In genomic region chr15:44426975-44427755, GRCh38 we compare ENCODE assay signal across 1 cellular context.
TF ChIP-seq lines count a peak whose summit lies in the region.

Gene CTDSPL2 (plus strand): TSS chr15:44427629. CDS start chr15:44459015, 31,386 bp downstream.

TF ChIP-seq in WTC11, 78 proteins besides CTCF, POLR2A, EP300 and RAD21 (continued from another document):
- TF ChIP-seq USF2 (CRISPR knock-in tag; IDR thresholded peaks at IDR 0.05) (no peak), ZNF423 (CRISPR knock-in tag; IDR thresholded peaks at IDR 0.05) (no peak), GRHL2 (CRISPR knock-in tag; IDR thresholded peaks at IDR 0.05; ENCODE audit: insufficient replicate concordance, severe bottlenecking) (no peak), E2F1 (CRISPR knock-in tag; IDR thresholded peaks at IDR 0.05) (no peak), ZNF416 (CRISPR knock-in tag; IDR thresholded peaks at IDR 0.05) (no peak), ZNF671 (CRISPR knock-in tag; IDR thresholded peaks at IDR 0.05) (no peak), RELA (CRISPR knock-in tag; IDR thresholded peaks at IDR 0.05; ENCODE audit: borderline replicate concordance) (no peak), CBFB (CRISPR knock-in tag; IDR thresholded peaks at IDR 0.05; ENCODE audit: low read depth) (no peak), NR3C1 (CRISPR knock-in tag; conservative IDR thresholded peaks at IDR 0.05; ENCODE audit: low read depth) (no peak), JAZF1 (CRISPR knock-in tag; IDR thresholded peaks at IDR 0.05) (no peak), SOX15 (CRISPR knock-in tag; IDR thresholded peaks at IDR 0.05) (no peak), ZMAT4 (CRISPR knock-in tag; IDR thresholded peaks at IDR 0.05) (no peak), USF1 (CRISPR knock-in tag; IDR thresholded peaks at IDR 0.05) (peak; percentile 31; the same call in 1 of the 2 replicates), ATF6 (CRISPR knock-in tag; IDR thresholded peaks at IDR 0.05) (no peak), ZNF263 (CRISPR knock-in tag; IDR thresholded peaks at IDR 0.05; ENCODE audit: low read depth) (no peak), MYBL2 (CRISPR knock-in tag; IDR thresholded peaks at IDR 0.05) (peak; percentile 77), NFATC4 (CRISPR knock-in tag; IDR thresholded peaks at IDR 0.05) (no peak), HMGA2 (CRISPR knock-in tag; IDR thresholded peaks at IDR 0.05) (no peak), FOXJ3 (CRISPR knock-in tag; IDR thresholded peaks at IDR 0.05; ENCODE audit: borderline replicate concordance) (no peak), TEAD4 (CRISPR knock-in tag; IDR thresholded peaks at IDR 0.05) (0 out of 2 replicates have a peak, but pooled peaks have one; percentile 16), NR1H2 (CRISPR knock-in tag; IDR thresholded peaks at IDR 0.05) (no peak), FOXP4 (CRISPR knock-in tag; IDR thresholded peaks at IDR 0.05) (peak; percentile 40; the same call in 1 of the 2 replicates), CREB1 (CRISPR knock-in tag; IDR thresholded peaks at IDR 0.05) (no peak), IRF1 (CRISPR knock-in tag; IDR thresholded peaks at IDR 0.05) (no peak), IRF2 (CRISPR knock-in tag; IDR thresholded peaks at IDR 0.05; ENCODE audit: borderline replicate concordance, low read depth) (no peak), ZNF232 (CRISPR knock-in tag; IDR thresholded peaks at IDR 0.05) (0 out of 2 replicates have a peak, but pooled peaks have one; percentile 50), JUN (CRISPR knock-in tag; IDR thresholded peaks at IDR 0.05) (no peak), E2F4 (CRISPR knock-in tag; IDR thresholded peaks at IDR 0.05; ENCODE audit: borderline replicate concordance, low read depth) (0 out of 2 replicates have a peak, but pooled peaks have one; percentile 60), ZNF317 (CRISPR knock-in tag; IDR thresholded peaks at IDR 0.05; ENCODE audit: borderline replicate concordance, low read depth) (no peak), ZNF219 (CRISPR knock-in tag; IDR thresholded peaks at IDR 0.05; ENCODE audit: borderline replicate concordance) (no peak), CDX4 (CRISPR knock-in tag; IDR thresholded peaks at IDR 0.05; ENCODE audit: borderline replicate concordance) (no peak), TCF7 (CRISPR knock-in tag; IDR thresholded peaks at IDR 0.05; ENCODE audit: low read depth) (no peak), SMAD3 (CRISPR knock-in tag; IDR thresholded peaks at IDR 0.05; ENCODE audit: borderline replicate concordance) (no peak), CREM (CRISPR knock-in tag; IDR thresholded peaks at IDR 0.05) (no peak; the same call in 1 of the 2 replicates), ZNF512 (CRISPR knock-in tag; IDR thresholded peaks at IDR 0.05; ENCODE audit: borderline replicate concordance) (no peak), ZNF396 (CRISPR knock-in tag; IDR thresholded peaks at IDR 0.05; ENCODE audit: borderline replicate concordance) (no peak), ZBTB21 (CRISPR knock-in tag; IDR thresholded peaks at IDR 0.05; ENCODE audit: borderline replicate concordance) (peak; percentile 52; the same call in 1 of the 2 replicates), NFYB (CRISPR knock-in tag; conservative IDR thresholded peaks at IDR 0.05; ENCODE audit: low read depth) (no peak), E2F5 (CRISPR knock-in tag; IDR thresholded peaks at IDR 0.05) (peak; percentile 86)
